ENCODE assay signal across 11 cellular contexts in the genomic region with DNA sequence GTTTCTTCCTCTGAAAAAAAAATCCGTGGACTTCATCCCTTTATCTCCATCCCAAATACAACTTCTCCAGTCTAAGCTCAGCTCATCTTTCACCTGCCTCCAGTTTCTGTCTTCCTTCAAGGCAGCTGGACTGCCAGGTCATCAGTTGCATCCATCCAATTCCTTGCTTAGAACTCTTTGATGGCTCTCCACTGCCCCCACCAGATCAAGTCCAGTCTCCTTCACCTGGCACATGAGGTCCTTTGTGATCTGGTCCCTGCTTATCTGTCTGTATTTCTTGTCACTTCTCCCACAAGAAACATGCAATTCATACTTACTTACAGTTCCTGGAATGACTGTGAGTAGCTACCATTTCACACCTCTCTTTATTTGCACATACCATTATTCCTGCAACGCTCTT. TPM values are rescaled to one million over a fixed set of nuclear protein-coding genes. Genes with fewer than 3 reads are reported as not detected.
DNase-seq lines count a peak whose midpoint lies in the region; ATAC-seq, FAIRE-seq and TF ChIP-seq lines count a peak whose summit lies in the region.
"Had no signal": no experiment of that assay in that cellular context is flagged by ENCODE, and none has a peak within 500 bp of the region (broad histone marks: within the 10 kb centered on the region; RNA-seq: fewer than 3 reads in every experiment).

No MANE protein-coding gene starts in this region.

- CTCF ChIA-PET in K562 (lab: Yijun Ruan, JAX; ENCODE audit: low intra/inter-chr PET ratio), result interaction anchor here (2.0 kb wide), 1 partner anchor 603 kb away, joined by 6 read pairs; no protein-coding TSS in a partner anchor

- H3K27me3 ChIP-seq in KMS-11 (ENCODE audit: insufficient read depth, low read depth), result no peaks in the 10 kb centered on the region
- no peaks in the 10 kb centered on the region for H3K27me3 ChIP-seq in K562 (ENCODE audit: control insufficient read depth in 2 of 2, insufficient read depth in 2 of 2, low read length in 2 of 2)
- H3K27me3 ChIP-seq in liver (ENCODE audit: control insufficient read depth in 4 of 4, insufficient read depth in 4 of 4, low read length in 3 of 4), result no peaks in the 10 kb centered on the region
- H3K27me3 ChIP-seq: SJCRH30 had no signal

- H4K20me1 ChIP-seq in KMS-11 (ENCODE audit: insufficient read depth), result no peaks in the 10 kb centered on the region
- H4K20me1 ChIP-seq in K562 (replicated peaks; ENCODE audit: control insufficient read depth, insufficient read depth, low read length), result no peaks in the 10 kb centered on the region

- intact Hi-C loops in K562 (cut with micrococcal nuclease), result loop anchor here (1.0 to 10.0 kb wide), 2 partner anchors 558 to 1271 kb away; a partner anchor contains a TSS

- H3K9ac ChIP-seq in KMS-11 (no peak overlapping the region), K562 (ENCODE audit: insufficient read depth in 1 of 2, low read depth in 2 of 2, low read length in 2 of 2) (no peak overlapping the region), liver (ENCODE audit: low read depth in 1 of 2, low read length in 2 of 2) (no peak overlapping the region)

- peak; percentile 1 for DNase-seq in NCI-H2029 treated with DMSO at 0.1 percent for 48 hours (lab: John Stamatoyannopoulos, UW)
- DNase-seq in NCI-H2029 (lab: John Stamatoyannopoulos, UW), result no peak
- DNase-seq in K562 (ENCODE audit: extremely low read depth in 1 of 4, low spot score in 3 of 4), result peak; percentile 11 to 21 (median 14)
- DNase-seq in NCI-H2107 (lab: John Stamatoyannopoulos, UW), result no peak
- DNase-seq in germinal center (ENCODE audit: low spot score), result no peak
- no peak for DNase-seq in NCI-H2171 (lab: John Stamatoyannopoulos, UW)
- DNase-seq: activated CD8-positive, alpha-beta T cell treated with anti-CD3 and anti-CD28 coated beads for 36 hours; stimulated activated naive CD4-positive, alpha-beta T cell treated with Interleukin-2 at 50 U/mL for 16 hours had no signal

- H2AFZ ChIP-seq in KMS-11 (ENCODE audit: low read depth), result no peak overlapping the region
- H2AFZ ChIP-seq in K562 (ENCODE audit: low read depth, low read length), result no peak overlapping the region

- H3K79me2 ChIP-seq in KMS-11 (ENCODE audit: insufficient read depth, low read depth) (no peaks in the 10 kb centered on the region), K562 (ENCODE audit: control insufficient read depth, insufficient read depth, low read length) (no peaks in the 10 kb centered on the region)

- H3K27ac ChIP-seq in KMS-11 (no peak overlapping the region), K562 (ENCODE audit: extremely low read depth, low read depth, low read length) (no peak overlapping the region), liver (ENCODE audit: low read depth in 1 of 2, low read length in 2 of 2) (no peak overlapping the region)
- H3K27ac ChIP-seq: SJCRH30 had no signal

- in situ Hi-C loops in K562 (cut with MboI), result loop anchor here (5.0 to 10.0 kb wide), 2 partner anchors 64 to 601 kb away; no protein-coding TSS in a partner anchor

- no peak for TF ChIP-seq POLR2A in K562 (conservative IDR thresholded peaks at IDR 0.05)

- H3K36me3 ChIP-seq in KMS-11 (ENCODE audit: insufficient read depth), result no peaks in the 10 kb centered on the region
- no peaks in the 10 kb centered on the region for H3K36me3 ChIP-seq in K562 (ENCODE audit: control insufficient read depth, insufficient read depth, low read length)
- no peaks in the 10 kb centered on the region for H3K36me3 ChIP-seq in liver (ENCODE audit: control insufficient read depth in 4 of 4, insufficient read depth in 3 of 4, low read depth in 1 of 4, low read length in 3 of 4)
- H3K36me3 ChIP-seq: SJCRH30 had no signal

- no TSS peak for BruUV-seq in K562 (replicated peaks; lab: Mats Ljungman, UMichigan)

- H3K9me3 ChIP-seq in K562 (replicated peaks; ENCODE audit: control insufficient read depth, insufficient read depth, low read depth, low read length), result no peaks in the 10 kb centered on the region
- H3K9me3 ChIP-seq in liver (ENCODE audit: control insufficient read depth in 4 of 4, low read length in 3 of 4), result no peaks in the 10 kb centered on the region
- H3K9me3 ChIP-seq: SJCRH30 had no signal

- POLR2A ChIA-PET in K562 (lab: Yijun Ruan, JAX), result interaction anchor here (0.5 kb wide), 1 partner anchor 1723 kb away, joined by 4 read pairs; no protein-coding TSS in a partner anchor

- ATAC-seq in K562, result peak; percentile 72
- ATAC-seq: activated CD8-positive, alpha-beta T cell treated with anti-CD3 and anti-CD28 coated beads for 36 hours had no signal

- TF ChIP-seq RAD21 in K562 (CRISPR knock-in tag; conservative IDR thresholded peaks at IDR 0.05 in 1 of 2, IDR thresholded peaks at IDR 0.05 in 1 of 2) (peak in 1 of 2 experiments; percentile 29; a peak in 1 of 4 replicates), liver (IDR thresholded peaks at IDR 0.05) (peak; percentile 32 to 45)

- TF ChIP-seq EP300 in K562 (IDR thresholded peaks at IDR 0.05; ENCODE audit: low read length), result no peak

- H3K4me2 ChIP-seq in KMS-11, result no peak overlapping the region
- no peak overlapping the region for H3K4me2 ChIP-seq in K562 (ENCODE audit: insufficient read depth, low read length)

- no peak for FAIRE-seq in K562 (lab: Jason Lieb, UNC)

- 0 out of 2 replicates have a peak, but pooled peaks have one; percentile 28 for TF ChIP-seq CTCF in KMS-11 (conservative IDR thresholded peaks at IDR 0.05; ENCODE audit: low read depth, low read length)
- peak; percentile 28 to 30 (median 29); a peak in 3 of 6 replicates for TF ChIP-seq CTCF in K562 (IDR thresholded peaks at IDR 0.05 in 2 of 3, conservative IDR thresholded peaks at IDR 0.05 in 1 of 3; ENCODE audit: insufficient read depth in 2 of 3, low read depth in 1 of 3, low read length in 3 of 3)
- TF ChIP-seq CTCF in liver (IDR thresholded peaks at IDR 0.05; ENCODE audit: low read depth, low read length, missing input control), result no peak

- no peaks in the 10 kb centered on the region for H3K4me1 ChIP-seq in KMS-11 (ENCODE audit: low read depth, poor library complexity, severe bottlenecking)
- no peaks in the 10 kb centered on the region; a peak in 1 of 5 replicates for H3K4me1 ChIP-seq in K562 (replicated peaks in 1 of 2; ENCODE audit: control insufficient read depth in 2 of 2, insufficient read depth in 2 of 2, low read length in 2 of 2)
- no peaks in the 10 kb centered on the region for H3K4me1 ChIP-seq in liver (ENCODE audit: control insufficient read depth in 4 of 4, insufficient read depth in 4 of 4, low read length in 3 of 4)
- H3K4me1 ChIP-seq: SJCRH30 had no signal

- no peaks in the 10 kb centered on the region for H3K9me1 ChIP-seq in K562 (ENCODE audit: control insufficient read depth, insufficient read depth, low read length)

- no peak overlapping the region for H3K4me3 ChIP-seq in KMS-11 (IDR thresholded peaks at IDR 0.05; ENCODE audit: insufficient read depth, low read depth, low read length)
- H3K4me3 ChIP-seq in K562, result no peak overlapping the region
- H3K4me3 ChIP-seq in liver (ENCODE audit: low read depth in 1 of 3, low read length in 3 of 3), result no peak overlapping the region
- H3K4me3 ChIP-seq: SJCRH30 had no signal

- 0% methylated on average over 2 of the region's 2 CpGs for WGBS in K562 (ENCODE audit: insufficient coverage, low coverage, missing lambda C conversion rate)
- WGBS in liver, result 66% methylated on average over 2 of the region's 2 CpGs

RNA-seq across cellular contexts. Expression of a gene that starts 33.8 kb away (rescaled TPM):
- not detected in 2 replicates for total RNA-seq in K562 (2011; cell fraction: chromatin; rRNA removed; ENCODE audit: low replicate concordance)
- not detected in 2 replicates for total RNA-seq in K562 (2011; cell fraction: nucleolus; rRNA removed)
- total RNA-seq in K562 (2011; cell fraction: nucleoplasm; rRNA removed), result not detected in 2 replicates
- total RNA-seq in K562 (2014; rRNA removed) (0.12 TPM in 1 of 2 replicates, not detected in the other), K562 (2014; rRNA removed; fragmentation: Illumina TruSeq; extraction: Trizol) (not detected in 2 replicates), K562 (2015; rRNA removed; fragmentation: Illumina TruSeq; extraction: Trizol) (not detected in 2 replicates), K562 (2021) (not detected in 2 replicates), liver (not detected)
- polyA plus RNA-seq in K562 (2011; rRNA removed) (not detected in 2 replicates), K562 (2014; fragmentation: Illumina TruSeq; extraction: Trizol) (not detected in 2 replicates), K562 (2014; fragmentation: Nextera tagmentation; extraction: Ambion mirVana) (not detected), K562 (2014; rRNA removed) (not detected in 2 replicates), liver (not detected)
- polyA plus RNA-seq in K562 (2011; cell fraction: cytosol; rRNA removed), result not detected in 2 replicates
- polyA plus RNA-seq in K562 (2011; cell fraction: nucleus; rRNA removed), result not detected in 2 replicates
- 0.08 and 0.37 TPM in 2 replicates for polyA plus RNA-seq in K562 (2012)
- not detected in 2 replicates for polyA minus RNA-seq in K562 (2011; rRNA and poly(A)+ RNA removed)
- not detected in 2 replicates for polyA minus RNA-seq in K562 (2011; cell fraction: cytosol; rRNA and poly(A)+ RNA removed)
- polyA minus RNA-seq in K562 (2011; cell fraction: nucleus; rRNA and poly(A)+ RNA removed), result not detected in 2 replicates
- total RNA-seq: activated CD8-positive, alpha-beta T cell treated with anti-CD3 and anti-CD28 coated beads for 36 hours; SJCRH30 had no signal

RNA-seq across cellular contexts. Expression of a gene that starts 37.2 kb away (rescaled TPM):
- total RNA-seq in K562 (2011; cell fraction: chromatin; rRNA removed; ENCODE audit: low replicate concordance), result 12.5 and 13.5 TPM in 2 replicates
- 14.3 and 15.3 TPM in 2 replicates for total RNA-seq in K562 (2011; cell fraction: nucleolus; rRNA removed)
- total RNA-seq in K562 (2011; cell fraction: nucleoplasm; rRNA removed), result 15.7 and 19.6 TPM in 2 replicates
- total RNA-seq in K562 (2014; rRNA removed) (42.4 and 47.3 TPM in 2 replicates), K562 (2014; rRNA removed; fragmentation: Illumina TruSeq; extraction: Trizol) (48.2 and 55.2 TPM in 2 replicates), K562 (2015; rRNA removed; fragmentation: Illumina TruSeq; extraction: Trizol) (35.3 and 36.6 TPM in 2 replicates), K562 (2021) (37.3 and 40.3 TPM in 2 replicates), liver (10 to 100 TPM; 11.8 to 18.1 TPM)
- polyA plus RNA-seq in K562 (2011; rRNA removed) (83.1 and 91.8 TPM in 2 replicates), K562 (2014; fragmentation: Illumina TruSeq; extraction: Trizol) (55.0 and 58.4 TPM in 2 replicates), K562 (2014; fragmentation: Nextera tagmentation; extraction: Ambion mirVana) (10 to 100 TPM; 79.3 to 91.5 TPM), K562 (2014; rRNA removed) (41.2 and 52.8 TPM in 2 replicates), liver (10 to 100 TPM in 1 of 2 donors, 1 to 10 TPM in 1; 7.8 to 11.3 TPM)
- 37.3 and 61.2 TPM in 2 replicates for polyA plus RNA-seq in K562 (2011; cell fraction: cytosol; rRNA removed)
- polyA plus RNA-seq in K562 (2011; cell fraction: nucleus; rRNA removed), result 14.7 and 27.9 TPM in 2 replicates
- polyA plus RNA-seq in K562 (2012), result 40.0 and 95.2 TPM in 2 replicates
- 62.9 and 98.2 TPM in 2 replicates for polyA minus RNA-seq in K562 (2011; rRNA and poly(A)+ RNA removed)
- 17.2 and 22.7 TPM in 2 replicates for polyA minus RNA-seq in K562 (2011; cell fraction: cytosol; rRNA and poly(A)+ RNA removed)
- polyA minus RNA-seq in K562 (2011; cell fraction: nucleus; rRNA and poly(A)+ RNA removed), result 8.8 and 13.3 TPM in 2 replicates

RNA-seq across cellular contexts. Expression of a gene that starts 46.3 kb away (rescaled TPM):
- total RNA-seq in K562 (2011; cell fraction: chromatin; rRNA removed; ENCODE audit: low replicate concordance), result not detected in 2 replicates
- total RNA-seq in K562 (2011; cell fraction: nucleolus; rRNA removed), result not detected in 2 replicates
- not detected in 2 replicates for total RNA-seq in K562 (2011; cell fraction: nucleoplasm; rRNA removed)
- total RNA-seq in K562 (2014; rRNA removed) (not detected in 2 replicates), K562 (2014; rRNA removed; fragmentation: Illumina TruSeq; extraction: Trizol) (not detected in 2 replicates), K562 (2015; rRNA removed; fragmentation: Illumina TruSeq; extraction: Trizol) (not detected in 2 replicates), K562 (2021) (not detected in 2 replicates), liver (not detected)
- polyA plus RNA-seq in K562 (2011; rRNA removed) (not detected in 2 replicates), K562 (2014; fragmentation: Illumina TruSeq; extraction: Trizol) (not detected in 2 replicates), K562 (2014; fragmentation: Nextera tagmentation; extraction: Ambion mirVana) (not detected), K562 (2014; rRNA removed) (not detected in 2 replicates), liver (not detected)
- polyA plus RNA-seq in K562 (2011; cell fraction: cytosol; rRNA removed), result not detected in 2 replicates
- not detected in 2 replicates for polyA plus RNA-seq in K562 (2011; cell fraction: nucleus; rRNA removed)
- not detected in 2 replicates for polyA plus RNA-seq in K562 (2012)
- not detected in 2 replicates for polyA minus RNA-seq in K562 (2011; rRNA and poly(A)+ RNA removed)
- not detected in 2 replicates for polyA minus RNA-seq in K562 (2011; cell fraction: cytosol; rRNA and poly(A)+ RNA removed)
- not detected in 2 replicates for polyA minus RNA-seq in K562 (2011; cell fraction: nucleus; rRNA and poly(A)+ RNA removed)
- total RNA-seq: activated CD8-positive, alpha-beta T cell treated with anti-CD3 and anti-CD28 coated beads for 36 hours; SJCRH30 had no signal

Comparison
In these comparisons a context has a peak if more than half of its experiments do, and no peak if none do; other contexts are left out.
1. DNase-seq: peak in NCI-H2029 treated with DMSO at 0.1 percent for 48 hours (single experiment) and K562 (4 of 4); none in NCI-H2029 (single experiment), NCI-H2107 (single experiment), germinal center (single experiment) and NCI-H2171 (single experiment).